Comparison of ENCODE assay signal across 10 cellular contexts in genomic region chr6:19691465-19692167, GRCh38.
DNase-seq lines count a peak whose midpoint lies in the region; ATAC-seq and TF ChIP-seq lines count a peak whose summit lies in the region.
"Had no signal": no experiment of that assay in that cellular context is flagged by ENCODE, and none has a peak within 500 bp of the region (broad histone marks: within the 10 kb centered on the region; RNA-seq: fewer than 3 reads in every experiment).

No MANE protein-coding gene starts in this region.

- TF ChIP-seq POLR2A in sigmoid colon (IDR thresholded peaks at IDR 0.05) (no peak), right lobe of liver (IDR thresholded peaks at IDR 0.05) (no peak)

- no peak for TF ChIP-seq EP300 in sigmoid colon (IDR thresholded peaks at IDR 0.05)

- no peaks in the 10 kb centered on the region for H3K9me3 ChIP-seq in iPS-20b (ENCODE audit: insufficient read depth, low read depth, low read length)
- H3K9me3 ChIP-seq in sigmoid colon, result no peaks in the 10 kb centered on the region
- no peaks in the 10 kb centered on the region for H3K9me3 ChIP-seq in right lobe of liver

- intact Hi-C loops in sigmoid colon (cut with DNase I), result no loop called here
- intact Hi-C loops in right lobe of liver (cut with DNase I), result no loop called here

- no peak overlapping the region for H2AFZ ChIP-seq in GM23338

- 5 to 14% methylated on average over 44 of the region's 44 CpGs for WGBS in sigmoid colon, 2 donors
- WGBS in right lobe of liver (ENCODE audit: insufficient coverage, low coverage, low lambda C conversion rate, missing lambda C conversion rate), result 4% methylated on average over 35 of the region's 44 CpGs

- H3K27ac Mint-ChIP-seq in GM23338, result peak overlapping the region; percentile 92
- H3K27ac Mint-ChIP-seq in activated CD4-positive, alpha-beta T cell treated with anti-CD3 and anti-CD28 coated beads, Interleukin-2, amount 10 ng/mL, durations not matched to agents 7 days and 5 days, result no peak overlapping the region
- H3K27ac Mint-ChIP-seq: activated T-helper 17 cell treated with anti-CD3 and anti-CD28 coated beads, Interleukin-2, amount 50 U/mL, for 72 hours had no signal

- H4K20me1 ChIP-seq in GM23338 (replicated peaks; ENCODE audit: insufficient read depth), result no peaks in the 10 kb centered on the region

- in situ Hi-C loops in brain microvascular endothelial cell (cut with HindIII; ENCODE audit: low pct_ligation_motif_present, low sequenced_read_pairs), result no loop called here

- H3K4me1 Mint-ChIP-seq in GM23338, result peaks cover 47% of the 10 kb centered on the region
- no peaks in the 10 kb centered on the region for H3K4me1 Mint-ChIP-seq in activated CD4-positive, alpha-beta T cell treated with anti-CD3 and anti-CD28 coated beads, Interleukin-2, amount 10 ng/mL, durations not matched to agents 7 days and 5 days
- H3K4me1 Mint-ChIP-seq: activated T-helper 17 cell treated with anti-CD3 and anti-CD28 coated beads, Interleukin-2, amount 50 U/mL, for 72 hours had no signal

- peaks cover 8% of the 10 kb centered on the region for H3K27me3 Mint-ChIP-seq in GM23338 (ENCODE audit: insufficient read depth, low read depth, poor library complexity)
- H3K27me3 Mint-ChIP-seq in activated CD4-positive, alpha-beta T cell treated with anti-CD3 and anti-CD28 coated beads, Interleukin-2, amount 10 ng/mL, durations not matched to agents 7 days and 5 days, result peaks cover 27% of the 10 kb centered on the region

- peak overlapping the region; percentile 88 for H3K9ac ChIP-seq in iPS-20b (ENCODE audit: low read depth, low read length)

- DNase-seq in GM23338 (ENCODE audit: low spot score), result peak; percentile 88
- no peak for DNase-seq in brain microvascular endothelial cell
- no peak for DNase-seq in sigmoid colon
- DNase-seq in right lobe of liver, result no peak
- DNase-seq in SK-N-DZ (ENCODE audit: low spot score), result no peak
- DNase-seq in NCI-H2196 treated with DMSO at 0.1 percent for 48 hours (lab: John Stamatoyannopoulos, UW; ENCODE audit: unreplicated experiment), result no peak
- no peak for DNase-seq in activated CD4-positive, alpha-beta T cell treated with anti-CD3 and anti-CD28 coated beads, Interleukin-2, amount 10 ng/mL, durations not matched to agents 7 days and 5 days
- DNase-seq: stimulated activated naive CD4-positive, alpha-beta T cell had no signal

- POLR2A ChIA-PET in activated CD4-positive, alpha-beta T cell treated with anti-CD3 and anti-CD28 coated beads, Interleukin-2, amount 10 ng/mL, durations not matched to agents 7 days and 5 days (lab: Charles Lee), result no interaction called here

- CTCF ChIA-PET in activated CD4-positive, alpha-beta T cell treated with anti-CD3 and anti-CD28 coated beads, Interleukin-2, amount 10 ng/mL, durations not matched to agents 7 days and 5 days (lab: Charles Lee), result no interaction called here

- no peaks in the 10 kb centered on the region for H3K9me2 ChIP-seq in GM23338 (ENCODE audit: insufficient read depth)

- H3K4me1 ChIP-seq in GM23338 (ENCODE audit: insufficient read depth) (peaks cover 22% of the 10 kb centered on the region), iPS-20b (ENCODE audit: insufficient read depth, low read length) (peaks cover 28% of the 10 kb centered on the region), sigmoid colon (peaks cover 0 to 12% (median 2%) of the 10 kb centered on the region in 4 donors), right lobe of liver (no peaks in the 10 kb centered on the region)

- TF ChIP-seq CTCF in GM23338 (conservative IDR thresholded peaks at IDR 0.05; ENCODE audit: low read depth in 2 of 2) (no peak), brain microvascular endothelial cell (IDR thresholded peaks at IDR 0.05; ENCODE audit: low read depth, low read length, missing control alignments) (no peak), sigmoid colon (IDR thresholded peaks at IDR 0.05) (no peak), right lobe of liver (IDR thresholded peaks at IDR 0.05) (no peak)

- no peaks in the 10 kb centered on the region for H3K79me2 ChIP-seq in GM23338 (replicated peaks; ENCODE audit: insufficient read depth)

- H3K4me3 ChIP-seq in GM23338 (peak overlapping the region; percentile 38), brain microvascular endothelial cell (ENCODE audit: low read depth, low read length) (peak overlapping the region; percentile 52), iPS-20b (ENCODE audit: low read length) (peak overlapping the region; percentile 76), sigmoid colon (peak overlapping the region; percentile 17 to 44 (median 35)), right lobe of liver (no peak overlapping the region)

- H3K9me3 Mint-ChIP-seq in GM23338, result peaks cover 3% of the 10 kb centered on the region; the same call in 1 of the 3 replicates
- H3K9me3 Mint-ChIP-seq in activated CD4-positive, alpha-beta T cell treated with anti-CD3 and anti-CD28 coated beads, Interleukin-2, amount 10 ng/mL, durations not matched to agents 7 days and 5 days, result no peaks in the 10 kb centered on the region
- H3K9me3 Mint-ChIP-seq: activated T-helper 17 cell treated with anti-CD3 and anti-CD28 coated beads, Interleukin-2, amount 50 U/mL, for 72 hours had no signal

- H3K4me2 ChIP-seq in GM23338, result peak overlapping the region; percentile 59

- ATAC-seq in GM23338, result peak; percentile 91
- no peak for ATAC-seq in right lobe of liver
- ATAC-seq: activated T-helper 17 cell treated with anti-CD3 and anti-CD28 coated beads, Interleukin-2, amount 50 U/mL, for 72 hours had no signal

- no peaks in the 10 kb centered on the region; the same call in 1 of the 2 replicates for H3F3A ChIP-seq in GM23338 (replicated peaks; ENCODE audit: low read depth)

- peaks cover 12% of the 10 kb centered on the region; the same call in 2 of the 3 replicates for H3K36me3 Mint-ChIP-seq in GM23338 (ENCODE audit: low read depth)
- no peaks in the 10 kb centered on the region for H3K36me3 Mint-ChIP-seq in activated CD4-positive, alpha-beta T cell treated with anti-CD3 and anti-CD28 coated beads, Interleukin-2, amount 10 ng/mL, durations not matched to agents 7 days and 5 days (ENCODE audit: low read depth)

- H3K27me3 ChIP-seq in GM23338 (ENCODE audit: insufficient read depth), result no peaks in the 10 kb centered on the region
- no peaks in the 10 kb centered on the region for H3K27me3 ChIP-seq in brain microvascular endothelial cell (replicated peaks)
- H3K27me3 ChIP-seq in iPS-20b (ENCODE audit: insufficient read depth, low read length), result no peaks in the 10 kb centered on the region
- H3K27me3 ChIP-seq in sigmoid colon, result peaks cover 0 to 24% (median 10%) of the 10 kb centered on the region in 3 donors
- H3K27me3 ChIP-seq in right lobe of liver, result no peaks in the 10 kb centered on the region

- H3K36me3 ChIP-seq in GM23338 (ENCODE audit: insufficient read depth) (no peaks in the 10 kb centered on the region), brain microvascular endothelial cell (replicated peaks) (no peaks in the 10 kb centered on the region), iPS-20b (ENCODE audit: insufficient read depth, low read depth, low read length) (no peaks in the 10 kb centered on the region), sigmoid colon (no peaks in the 10 kb centered on the region), right lobe of liver (no peaks in the 10 kb centered on the region)

- H3K4me3 Mint-ChIP-seq in GM23338, result peak overlapping the region; percentile 68
- H3K4me3 Mint-ChIP-seq in activated CD4-positive, alpha-beta T cell treated with anti-CD3 and anti-CD28 coated beads, Interleukin-2, amount 10 ng/mL, durations not matched to agents 7 days and 5 days, result no peak overlapping the region
- H3K4me3 Mint-ChIP-seq: activated T-helper 17 cell treated with anti-CD3 and anti-CD28 coated beads, Interleukin-2, amount 50 U/mL, for 72 hours had no signal

- H3K27ac ChIP-seq in GM23338 (ENCODE audit: low read depth) (peak overlapping the region; percentile 88), brain microvascular endothelial cell (no peak overlapping the region), iPS-20b (ENCODE audit: low read length) (peak overlapping the region; percentile 3), sigmoid colon (peak overlapping the region in 1 of 4 donors; percentile 38), right lobe of liver (no peak overlapping the region)

TF ChIP-seq in GM23338, 12 proteins besides CTCF, POLR2A, EP300 and RAD21:
- 0 out of 2 replicates have a peak, but pooled peaks have one; percentile 5 for TF ChIP-seq CREB1 (CRISPR knock-in tag; IDR thresholded peaks at IDR 0.05; ENCODE audit: low read depth)
- TF ChIP-seq POLR2AphosphoS5 (IDR thresholded peaks at IDR 0.05; ENCODE audit: low read depth), result no peak
- TF ChIP-seq NANOG (IDR thresholded peaks at IDR 0.05; ENCODE audit: borderline replicate concordance), result peak; percentile 72; the same call in 1 of the 2 replicates

Comparison
In these comparisons a context has a peak if more than half of its experiments do, and no peak if none do; other contexts are left out.
1. H3K27ac ChIP-seq: peak in GM23338 (single experiment) and iPS-20b (single experiment); none in brain microvascular endothelial cell (single experiment) and right lobe of liver (0 of 3).
2. H3K4me3 ChIP-seq: peak in GM23338 (single experiment), brain microvascular endothelial cell (single experiment), iPS-20b (single experiment) and sigmoid colon (4 of 4); none in right lobe of liver (0 of 3).